17 cellular contexts compared by ENCODE assay signal in the genomic region with DNA sequence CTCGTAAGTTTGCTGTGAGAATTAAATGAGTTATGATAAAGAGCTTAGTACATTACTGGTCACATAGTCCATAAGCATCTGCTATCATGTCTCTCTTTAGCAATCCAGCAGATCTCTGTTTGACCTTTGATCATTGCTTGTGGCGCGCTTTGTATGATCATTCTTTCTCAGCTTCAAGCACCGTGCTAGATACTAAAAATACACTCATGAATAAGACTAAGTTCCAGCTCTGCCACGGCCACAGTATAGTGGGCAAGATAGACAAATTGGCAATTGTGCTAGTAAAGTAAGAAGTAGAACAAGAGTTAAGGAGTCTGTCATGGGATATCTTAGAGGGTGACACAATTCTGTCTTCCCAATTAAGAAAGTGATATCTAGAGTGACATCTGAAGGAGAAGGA.
DNase-seq lines count a peak whose midpoint lies in the region; ATAC-seq and TF ChIP-seq lines count a peak whose summit lies in the region.
"Had no signal": no experiment of that assay in that cellular context is flagged by ENCODE, and none has a peak within 500 bp of the region (broad histone marks: within the 10 kb centered on the region; RNA-seq: fewer than 3 reads in every experiment).

No MANE protein-coding gene starts in this region.

- TF ChIP-seq CTCF in hepatocyte (IDR thresholded peaks at IDR 0.05; ENCODE audit: poor library complexity) (no peak), mucosa of descending colon (IDR thresholded peaks at IDR 0.05) (no peak)

- H3K9me3 ChIP-seq in hepatocyte (ENCODE audit: low read depth) (no peaks in the 10 kb centered on the region), mucosa of descending colon (no peaks in the 10 kb centered on the region)
- H3K9me3 ChIP-seq in effector memory CD4-positive, alpha-beta T cell (ENCODE audit: control insufficient read depth, low read length) = no peaks in the 10 kb centered on the region
- H3K9me3 ChIP-seq: MG63 had no signal

- DNase-seq in Right ventricle myocardium superior (no peak), Right ventricle myocardium inferior (ENCODE audit: missing footprints) (no peak), hepatocyte (ENCODE audit: low spot score) (no peak), mucosa of descending colon (no peak), amygdala (lab: John Stamatoyannopoulos, UW) (no peak)
- no peak for DNase-seq in effector memory CD4-positive, alpha-beta T cell
- DNase-seq in activated CD4-positive, alpha-beta T cell treated with anti-CD3 and anti-CD28 coated beads for 36 hours = no peak
- DNase-seq: GOT3, MG63, NCI-H1694 treated with DMSO at 0.1 percent for 48 hours, NCI-H510A, NCI-H774, OCI-M1, SW 1271 had no signal

- H3K79me2 ChIP-seq in hepatocyte = no peaks in the 10 kb centered on the region

- H3K4me2 ChIP-seq in hepatocyte = no peak overlapping the region

- no peak overlapping the region for H3K4me3 ChIP-seq in hepatocyte
- no peak overlapping the region for H3K4me3 ChIP-seq in mucosa of descending colon
- H3K4me3 ChIP-seq in effector memory CD4-positive, alpha-beta T cell (ENCODE audit: insufficient read depth, low read depth, low read length, poor library complexity, severe bottlenecking) = no peak overlapping the region
- H3K4me3 ChIP-seq: MG63 had no signal

- intact Hi-C loops in Right ventricle myocardium superior (cut with DNase I) = no loop called here
- intact Hi-C loops in Right ventricle myocardium inferior (cut with DNase I) = no loop called here
- intact Hi-C loops in mucosa of descending colon (cut with DNase I, micrococcal nuclease) = no loop called here
- intact Hi-C loops in activated CD4-positive, alpha-beta T cell treated with anti-CD3 and anti-CD28 coated beads for 36 hours (cut with DNase I, micrococcal nuclease) = no loop called here

- ATAC-seq in Right ventricle myocardium superior (ENCODE audit: poor library complexity) (peak; percentile 18), Right ventricle myocardium inferior (no peak), mucosa of descending colon (peak; percentile 71), GM21360 (IDR thresholded peaks at IDR 0.05; ENCODE audit: unreplicated experiment) (no peak)
- no peak for ATAC-seq in activated CD4-positive, alpha-beta T cell treated with anti-CD3 and anti-CD28 coated beads for 36 hours

- H3K9me3 Mint-ChIP-seq in activated CD4-positive, alpha-beta T cell treated with anti-CD3 and anti-CD28 coated beads for 36 hours (ENCODE audit: low read depth) = no peaks in the 10 kb centered on the region
- H3K9me3 Mint-ChIP-seq: CD14-positive monocyte had no signal

- no peaks in the 10 kb centered on the region for H3K36me3 Mint-ChIP-seq in activated CD4-positive, alpha-beta T cell treated with anti-CD3 and anti-CD28 coated beads for 36 hours (ENCODE audit: low read depth)
- H3K36me3 Mint-ChIP-seq: CD14-positive monocyte had no signal

- H2AFZ ChIP-seq in hepatocyte = no peak overlapping the region

- H4K20me1 ChIP-seq in hepatocyte (ENCODE audit: insufficient read depth, poor library complexity, severe bottlenecking) = no peaks in the 10 kb centered on the region

- H3K4me1 ChIP-seq in hepatocyte (ENCODE audit: insufficient read depth) (no peaks in the 10 kb centered on the region), mucosa of descending colon (ENCODE audit: low read depth) (no peaks in the 10 kb centered on the region)
- no peaks in the 10 kb centered on the region for H3K4me1 ChIP-seq in effector memory CD4-positive, alpha-beta T cell (ENCODE audit: control insufficient read depth, insufficient read depth, low read length, poor library complexity, severe bottlenecking)

- no peaks in the 10 kb centered on the region for H3K4me1 Mint-ChIP-seq in activated CD4-positive, alpha-beta T cell treated with anti-CD3 and anti-CD28 coated beads for 36 hours

- H3K36me3 ChIP-seq in hepatocyte (replicated peaks; ENCODE audit: insufficient read depth, low read depth) = no peaks in the 10 kb centered on the region
- no peaks in the 10 kb centered on the region for H3K36me3 ChIP-seq in mucosa of descending colon (ENCODE audit: low read depth)
- H3K36me3 ChIP-seq in effector memory CD4-positive, alpha-beta T cell (ENCODE audit: control insufficient read depth, insufficient read depth, low read length) = no peaks in the 10 kb centered on the region
- H3K36me3 ChIP-seq: MG63 had no signal

- CTCF ChIA-PET in activated CD4-positive, alpha-beta T cell treated with anti-CD3 and anti-CD28 coated beads for 36 hours (lab: Charles Lee) = no interaction called here

- H3K4me3 Mint-ChIP-seq in activated CD4-positive, alpha-beta T cell treated with anti-CD3 and anti-CD28 coated beads for 36 hours = no peak overlapping the region
- H3K4me3 Mint-ChIP-seq: CD14-positive monocyte had no signal

- 60% methylated on average over 5 of the region's 5 CpGs for WGBS in hepatocyte (ENCODE audit: low lambda C conversion rate, missing lambda C conversion rate)

- H3K9me2 ChIP-seq in hepatocyte (replicated peaks; ENCODE audit: insufficient read depth) = no peaks in the 10 kb centered on the region

- H3K27ac ChIP-seq in hepatocyte = peak overlapping the region; percentile 64
- H3K27ac ChIP-seq in effector memory CD4-positive, alpha-beta T cell (ENCODE audit: insufficient read depth, low read length, poor library complexity, severe bottlenecking) = no peak overlapping the region
- H3K27ac ChIP-seq: 22Rv1 had no signal

- H3K27ac Mint-ChIP-seq in activated CD4-positive, alpha-beta T cell treated with anti-CD3 and anti-CD28 coated beads for 36 hours = no peak overlapping the region

- POLR2A ChIA-PET in activated CD4-positive, alpha-beta T cell treated with anti-CD3 and anti-CD28 coated beads for 36 hours (lab: Charles Lee) = no interaction called here

- peaks cover 4% of the 10 kb centered on the region for H3K27me3 Mint-ChIP-seq in activated CD4-positive, alpha-beta T cell treated with anti-CD3 and anti-CD28 coated beads for 36 hours

- no peaks in the 10 kb centered on the region for H3K27me3 ChIP-seq in hepatocyte
- no peaks in the 10 kb centered on the region for H3K27me3 ChIP-seq in effector memory CD4-positive, alpha-beta T cell (replicated peaks; ENCODE audit: control insufficient read depth, insufficient read depth, low read length, poor library complexity, severe bottlenecking)
- H3K27me3 ChIP-seq: MG63 had no signal

Comparison
In these comparisons a context has a peak if more than half of its experiments do, and no peak if none do; other contexts are left out.
1. ATAC-seq: peak in Right ventricle myocardium superior (single experiment) and mucosa of descending colon (single experiment); none in Right ventricle myocardium inferior (single experiment), GM21360 (single experiment) and activated CD4-positive, alpha-beta T cell treated with anti-CD3 and anti-CD28 coated beads for 36 hours (single experiment).